13 cellular contexts compared by ENCODE assay signal in genomic region chr22:36220457-36220921, GRCh38. TPM values are rescaled to one million over a fixed set of nuclear protein-coding genes. Genes with fewer than 3 reads are reported as not detected.
DNase-seq lines count a peak whose midpoint lies in the region; ATAC-seq and TF ChIP-seq lines count a peak whose summit lies in the region.
"Had no signal": no experiment of that assay in that cellular context is flagged by ENCODE, and none has a peak within 500 bp of the region (broad histone marks: within the 10 kb centered on the region; RNA-seq: fewer than 3 reads in every experiment).

No MANE protein-coding gene starts in this region.

- no peaks in the 10 kb centered on the region for H3K79me2 ChIP-seq in neural progenitor cell (ENCODE audit: low read depth)

- no peak for ATAC-seq in HG03175 (IDR thresholded peaks at IDR 0.05; ENCODE audit: unreplicated experiment)
- ATAC-seq: natural killer cell treated with Interleukin-12 subunit alpha and Interleukin-12 subunit beta and Interleukin-15 and Interleukin-18, amount 100 ng/mL, for 72 hours had no signal

- H3K4me2 ChIP-seq in neural progenitor cell: peak overlapping the region; percentile 60

- no peak overlapping the region for H3K27ac Mint-ChIP-seq in neural progenitor cell
- H3K27ac Mint-ChIP-seq: activated B cell treated with CpG ODN at 0.5 μM for 24 hours; natural killer cell treated with Interleukin-12 subunit alpha and Interleukin-12 subunit beta and Interleukin-15 and Interleukin-18, amount 100 ng/mL, for 72 hours had no signal

- H3F3A ChIP-seq in neural progenitor cell (ENCODE audit: low read depth): no peaks in the 10 kb centered on the region

- peaks cover 16% of the 10 kb centered on the region for H3K4me1 Mint-ChIP-seq in neural progenitor cell

- H3K36me3 ChIP-seq in esophagus (ENCODE audit: control insufficient read depth in 2 of 2, insufficient read depth in 2 of 2, low read length in 1 of 2): no peaks in the 10 kb centered on the region
- no peaks in the 10 kb centered on the region for H3K36me3 ChIP-seq in neural progenitor cell

- H3K9me3 ChIP-seq in esophagus (ENCODE audit: control insufficient read depth in 2 of 2, insufficient read depth in 1 of 2, low read depth in 1 of 2, low read length in 1 of 2) (no peaks in the 10 kb centered on the region), neural progenitor cell (ENCODE audit: low read depth) (no peaks in the 10 kb centered on the region)

- DNase-seq in GM03348 (ENCODE audit: low spot score) (peak; percentile 50), NCI-H69 (lab: John Stamatoyannopoulos, UW) (peak; percentile 92), neural progenitor cell (ENCODE audit: low spot score) (peak; percentile 31), H4 (ENCODE audit: low spot score) (no peak), activated gamma-delta T cell treated with Interleukin-2 at 50 U/mL for 16 hours (no peak)
- DNase-seq in activated effector memory CD4-positive, alpha-beta T cell treated with anti-CD3 and anti-CD28 coated beads, Interleukin-2, amount 50 U/mL, for 16 hours: no peak
- DNase-seq: activated B cell treated with CpG ODN at 0.5 μM for 24 hours, GOT3, NCI-H1092 had no signal

- H3K4me1 ChIP-seq in esophagus (ENCODE audit: control insufficient read depth in 2 of 2, insufficient read depth in 2 of 2, low read length in 1 of 2): no peaks in the 10 kb centered on the region
- peaks cover 16% of the 10 kb centered on the region for H3K4me1 ChIP-seq in neural progenitor cell

- no peaks in the 10 kb centered on the region for H3K9me3 Mint-ChIP-seq in neural progenitor cell
- H3K9me3 Mint-ChIP-seq: activated B cell treated with CpG ODN at 0.5 μM for 24 hours; central memory CD8-positive, alpha-beta T cell; natural killer cell treated with Interleukin-12 subunit alpha and Interleukin-12 subunit beta and Interleukin-15 and Interleukin-18, amount 100 ng/mL, for 72 hours had no signal

- H3K27me3 ChIP-seq in esophagus (ENCODE audit: control insufficient read depth in 1 of 2, insufficient read depth in 2 of 2, low read length in 2 of 2) (no peaks in the 10 kb centered on the region), neural progenitor cell (no peaks in the 10 kb centered on the region)

- no peak for TF ChIP-seq CTCF in neural progenitor cell (IDR thresholded peaks at IDR 0.05)

- no peaks in the 10 kb centered on the region for H3K36me3 Mint-ChIP-seq in neural progenitor cell
- H3K36me3 Mint-ChIP-seq: natural killer cell treated with Interleukin-12 subunit alpha and Interleukin-12 subunit beta and Interleukin-15 and Interleukin-18, amount 100 ng/mL, for 72 hours had no signal

- H4K20me1 ChIP-seq in neural progenitor cell (ENCODE audit: low read depth): no peaks in the 10 kb centered on the region

- peak overlapping the region; percentile 28 for H2AFZ ChIP-seq in neural progenitor cell (replicated peaks)

- WGBS in esophagus, 2 donors: 44 to 56% methylated on average over 9 of the region's 9 CpGs

- H3K4me3 Mint-ChIP-seq in neural progenitor cell: no peak overlapping the region
- H3K4me3 Mint-ChIP-seq: activated B cell treated with CpG ODN at 0.5 μM for 24 hours; central memory CD8-positive, alpha-beta T cell; natural killer cell treated with Interleukin-12 subunit alpha and Interleukin-12 subunit beta and Interleukin-15 and Interleukin-18, amount 100 ng/mL, for 72 hours had no signal

- peak overlapping the region; percentile 26 to 50 for H3K27ac ChIP-seq in esophagus (ENCODE audit: low read depth in 2 of 2, low read length in 1 of 2)
- no peak overlapping the region for H3K27ac ChIP-seq in neural progenitor cell

- H3K27me3 Mint-ChIP-seq in neural progenitor cell (ENCODE audit: insufficient read depth, low read depth): peaks cover 4% of the 10 kb centered on the region

- H3K4me3 ChIP-seq in esophagus (ENCODE audit: low read depth in 1 of 2, low read length in 2 of 2): no peak overlapping the region
- peak overlapping the region; percentile 19 for H3K4me3 ChIP-seq in neural progenitor cell

- no peak overlapping the region for H3K9ac ChIP-seq in neural progenitor cell

RNA-seq across cellular contexts. Expression of gene APOL2, which starts 18.8 kb away (rescaled TPM):
- polyA plus RNA-seq in esophagus: 10 to 100 TPM in 1 of 2 donors, 1 to 10 TPM in 1; 9.2 to 14.9 TPM
- total RNA-seq in neural progenitor cell (ENCODE audit: low replicate concordance): 10.9 and 12.8 TPM in 2 replicates
- total RNA-seq in H4 (2014; rRNA removed; shearing (Covaris generic)): 31.6 and 44.0 TPM in 2 replicates

RNA-seq across cellular contexts. Expression of gene APOL4, which starts 18.9 kb away (rescaled TPM):
- polyA plus RNA-seq in esophagus: 1 to 10 TPM; 2.4 to 2.5 TPM
- total RNA-seq in neural progenitor cell (ENCODE audit: low replicate concordance): 0.56 and 0.82 TPM in 2 replicates
- total RNA-seq in H4 (2014; rRNA removed; shearing (Covaris generic)): 2.7 and 3.6 TPM in 2 replicates
- total RNA-seq: activated B cell treated with CpG ODN at 0.5 μM for 24 hours had no signal

RNA-seq across cellular contexts. Expression of gene APOL1, which starts 32.4 kb away (rescaled TPM):
- polyA plus RNA-seq in esophagus: 10 to 100 TPM in 1 of 2 donors, 1 to 10 TPM in 1; 9.8 to 10.5 TPM
- total RNA-seq in neural progenitor cell (ENCODE audit: low replicate concordance): not detected in 2 replicates
- 27.5 and 33.3 TPM in 2 replicates for total RNA-seq in H4 (2014; rRNA removed; shearing (Covaris generic))

RNA-seq across cellular contexts. Expression of gene APOL3, which starts 59.9 kb away (rescaled TPM):
- 10 to 100 TPM; 10.2 to 10.6 TPM for polyA plus RNA-seq in esophagus
- not detected in 2 replicates for total RNA-seq in neural progenitor cell (ENCODE audit: low replicate concordance)
- 7.2 and 9.4 TPM in 2 replicates for total RNA-seq in H4 (2014; rRNA removed; shearing (Covaris generic))

Comparison
In these comparisons a context has a peak if more than half of its experiments do, and no peak if none do; other contexts are left out.
1. DNase-seq: peak in GM03348 (single experiment), NCI-H69 (single experiment) and neural progenitor cell (single experiment); none in H4 (single experiment), activated effector memory CD4-positive, alpha-beta T cell treated with anti-CD3 and anti-CD28 coated beads, Interleukin-2, amount 50 U/mL, for 16 hours (single experiment) and activated gamma-delta T cell treated with Interleukin-2 at 50 U/mL for 16 hours (single experiment).
2. RNA of gene APOL1, which starts 32.4 kb away (total RNA-seq): 27.5 to 33.3 TPM in H4; not detected in neural progenitor cell; every median in the first group is over 10 times any median in the second.